In the genomic region with DNA sequence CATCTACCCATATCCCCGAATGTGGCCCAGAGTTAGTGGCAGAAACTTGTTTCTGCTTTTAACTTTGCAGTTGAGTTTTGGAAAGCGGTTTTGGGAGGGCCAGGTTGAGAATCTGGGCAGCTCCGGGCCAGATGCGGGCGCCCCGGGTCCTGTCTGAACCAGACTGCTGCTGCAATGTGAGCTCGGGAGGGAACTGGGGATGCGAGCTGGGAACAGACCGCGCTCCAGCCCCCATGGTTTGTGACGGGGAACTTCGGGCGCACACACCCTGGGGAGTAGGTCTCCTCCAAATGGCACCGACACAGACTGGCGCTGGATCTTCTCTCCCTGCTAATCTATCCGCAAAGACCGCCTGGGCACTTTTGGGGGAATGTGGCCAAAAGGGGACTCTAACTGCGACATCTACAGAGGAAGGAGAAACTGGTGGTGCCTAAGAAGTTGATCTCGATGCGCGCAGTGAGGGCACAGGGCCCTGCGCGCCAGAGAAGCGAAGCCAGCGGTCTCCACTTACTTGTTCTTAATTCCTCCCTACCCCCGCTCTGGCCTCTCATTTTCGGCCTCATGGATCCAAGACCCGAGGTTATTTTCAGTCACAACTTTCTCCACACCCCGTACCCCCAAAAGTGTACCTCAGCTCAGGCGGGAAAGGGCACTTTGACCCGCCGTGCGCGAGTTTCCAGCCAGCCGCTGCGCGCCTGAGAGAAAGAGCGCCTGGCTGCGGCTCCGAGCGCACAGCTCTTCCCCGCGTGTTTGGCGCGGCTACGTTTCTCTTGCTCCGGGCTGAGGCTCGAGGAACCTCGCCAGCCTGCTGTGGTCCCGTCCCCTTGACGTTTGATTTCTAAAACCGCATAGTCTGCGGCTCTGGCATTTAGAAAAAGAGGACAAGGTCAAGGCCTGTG, we compare ENCODE assay signal across 9 cellular contexts.
DNase-seq lines count a peak whose midpoint lies in the region; ATAC-seq and TF ChIP-seq lines count a peak whose summit lies in the region.
"Had no signal": no experiment of that assay in that cellular context is flagged by ENCODE, and none has a peak within 500 bp of the region (broad histone marks: within the 10 kb centered on the region; RNA-seq: fewer than 3 reads in every experiment).

No MANE protein-coding gene starts in this region.

- no peak overlapping the region for H2BK120ac ChIP-seq in trophoblast cell (ENCODE audit: insufficient read depth, low read length, poor library complexity)

- no peak overlapping the region for H3K4ac ChIP-seq in trophoblast cell (ENCODE audit: low read depth, low read length)

- no peaks in the 10 kb centered on the region for H3K79me1 ChIP-seq in trophoblast cell (ENCODE audit: low read length)

- H3K18ac ChIP-seq in trophoblast cell (ENCODE audit: low read length): no peak overlapping the region

- H3K27ac ChIP-seq in heart right ventricle: peak overlapping the region in 6 of 10 donors; percentile 48 to 80 (median 64)
- no peak overlapping the region for H3K27ac ChIP-seq in trophoblast cell (ENCODE audit: low read depth, low read length)
- no peak overlapping the region for H3K27ac ChIP-seq in A673 (ENCODE audit: low read depth, low read length, poor library complexity, severe bottlenecking)

- no peak overlapping the region for H2AK5ac ChIP-seq in trophoblast cell (ENCODE audit: low read length)

- peak overlapping the region; percentile 49 for H2AFZ ChIP-seq in trophoblast cell (ENCODE audit: insufficient read depth, low read length, poor library complexity)

- H4K12ac ChIP-seq in trophoblast cell (ENCODE audit: low read depth, low read length): no peak overlapping the region

- H3K9me3 ChIP-seq in heart right ventricle (no peaks in the 10 kb centered on the region), trophoblast cell (ENCODE audit: insufficient read depth, low read depth, low read length) (peaks cover 15% of the 10 kb centered on the region), A673 (ENCODE audit: low read depth, low read length, poor library complexity, severe bottlenecking) (no peaks in the 10 kb centered on the region)

- H3K4me1 ChIP-seq in heart right ventricle: peaks cover 0 to 15% (median 0%) of the 10 kb centered on the region in 9 donors
- H3K4me1 ChIP-seq in trophoblast cell (ENCODE audit: control insufficient read depth in 1 of 2, insufficient read depth in 2 of 2, low read length in 2 of 2): peaks cover 12 to 22% of the 10 kb centered on the region in 2 experiments
- no peaks in the 10 kb centered on the region for H3K4me1 ChIP-seq in A673 (ENCODE audit: insufficient read depth, low read length, poor library complexity, severe bottlenecking)

- BruUV-seq in A673 (replicated peaks; lab: Mats Ljungman, UMichigan): no TSS peak

- no peak overlapping the region for H4K8ac ChIP-seq in trophoblast cell (ENCODE audit: low read depth, low read length)

- intact Hi-C loops in heart right ventricle (cut with DNase I) (no loop called here), A673 (cut with micrococcal nuclease; ENCODE audit: unreplicated experiment) (no loop called here)

- H3K79me2 ChIP-seq in trophoblast cell (ENCODE audit: control insufficient read depth, insufficient read depth, low read length, poor library complexity): no peaks in the 10 kb centered on the region

- H3K14ac ChIP-seq in trophoblast cell (ENCODE audit: low read length): no peak overlapping the region

- POLR2A ChIA-PET in A673 (lab: Charles Lee; ENCODE audit: low non-redundant PET): no interaction called here

- no peak overlapping the region for H3K23ac ChIP-seq in trophoblast cell (ENCODE audit: low read length)

- H4K91ac ChIP-seq in trophoblast cell (ENCODE audit: low read depth, low read length): no peak overlapping the region

- H3K36me3 ChIP-seq in heart right ventricle (no peaks in the 10 kb centered on the region), trophoblast cell (ENCODE audit: control insufficient read depth in 1 of 2, insufficient read depth in 2 of 2, low read length in 2 of 2) (no peaks in the 10 kb centered on the region), A673 (ENCODE audit: insufficient read depth, low read length, poor library complexity, severe bottlenecking) (no peaks in the 10 kb centered on the region)

- peak overlapping the region in 9 of 10 donors; percentile 36 to 55 (median 51) for H3K4me3 ChIP-seq in heart right ventricle
- peak overlapping the region; percentile 43 for H3K4me3 ChIP-seq in trophoblast cell (ENCODE audit: low read depth, low read length)
- H3K4me3 ChIP-seq in A673 (ENCODE audit: low read depth, low read length, poor library complexity, severe bottlenecking): no peak overlapping the region

- H2BK5ac ChIP-seq in trophoblast cell (ENCODE audit: low read depth, low read length, poor library complexity): no peak overlapping the region

- peaks cover 0 to 61% (median 53%) of the 10 kb centered on the region in 7 donors for H3K27me3 ChIP-seq in heart right ventricle
- peaks cover 67% of the 10 kb centered on the region for H3K27me3 ChIP-seq in trophoblast cell (ENCODE audit: insufficient read depth, low read length)
- peaks cover 98% of the 10 kb centered on the region for H3K27me3 ChIP-seq in A673 (replicated peaks; ENCODE audit: insufficient read depth, low read depth, low read length, poor library complexity)

- peak in 1 of 9 donors; percentile 5 for TF ChIP-seq CTCF in heart right ventricle (IDR thresholded peaks at IDR 0.05)
- TF ChIP-seq CTCF in A673 (conservative IDR thresholded peaks at IDR 0.05; ENCODE audit: low read depth, low read length): no peak

- CTCF ChIA-PET in A673 (lab: Charles Lee): no interaction called here

- peak; percentile 46 for ATAC-seq in SK-N-SH treated with all-trans-retinoic acid at 6 μM for 48 hours
- ATAC-seq in heart right ventricle: peak in 6 of 8 donors; percentile 26 to 54 (median 42)
- no peak for ATAC-seq in HG02981 (IDR thresholded peaks at IDR 0.05; ENCODE audit: unreplicated experiment)

- DNase-seq in EL: peak; percentile 18
- DNase-seq in heart right ventricle: peak in 1 of 2 donors; percentile 21
- peak; percentile 53 to 69 for DNase-seq in trophoblast cell
- DNase-seq in A673 (ENCODE audit: low spot score): no peak
- no peak for DNase-seq in middle frontal gyrus (ENCODE audit: extremely low spot score, low spot score)
- DNase-seq in nucleus accumbens (lab: John Stamatoyannopoulos, UW): no peak
- DNase-seq: central memory CD4-positive, alpha-beta T cell had no signal

- WGBS in heart right ventricle, 2 donors: 12 to 14% methylated on average over 53 of the region's 53 CpGs
- WGBS in trophoblast cell (ENCODE audit: extremely low coverage, insufficient coverage, insufficient read length): no CpG with 5 or more reads among the region's 53 CpGs

- no peak overlapping the region for H3K9ac ChIP-seq in trophoblast cell (ENCODE audit: low read length)

- peak overlapping the region; percentile 92 for H3K4me2 ChIP-seq in trophoblast cell (ENCODE audit: low read length)

- no peak overlapping the region for H2BK12ac ChIP-seq in trophoblast cell (ENCODE audit: low read length)

TF ChIP-seq in SK-N-SH treated with all-trans-retinoic acid at 6 μM for 48 hours, 23 proteins besides CTCF, POLR2A, EP300 and RAD21:
- TF ChIP-seq, protein P1, sequence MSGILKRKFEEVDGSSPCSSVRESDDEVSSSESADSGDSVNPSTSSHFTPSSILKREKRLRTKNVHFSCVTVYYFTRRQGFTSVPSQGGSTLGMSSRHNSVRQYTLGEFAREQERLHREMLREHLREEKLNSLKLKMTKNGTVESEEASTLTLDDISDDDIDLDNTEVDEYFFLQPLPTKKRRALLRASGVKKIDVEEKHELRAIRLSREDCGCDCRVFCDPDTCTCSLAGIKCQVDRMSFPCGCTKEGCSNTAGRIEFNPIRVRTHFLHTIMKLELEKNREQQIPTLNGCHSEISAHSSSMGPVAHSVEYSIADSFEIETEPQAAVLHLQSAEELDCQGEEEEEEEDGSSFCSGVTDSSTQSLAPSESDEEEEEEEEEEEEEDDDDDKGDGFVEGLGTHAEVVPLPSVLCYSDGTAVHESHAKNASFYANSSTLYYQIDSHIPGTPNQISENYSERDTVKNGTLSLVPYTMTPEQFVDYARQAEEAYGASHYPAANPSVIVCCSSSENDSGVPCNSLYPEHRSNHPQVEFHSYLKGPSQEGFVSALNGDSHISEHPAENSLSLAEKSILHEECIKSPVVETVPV (CRISPR knock-in tag; IDR thresholded peaks at IDR 0.05): no peak
- TF ChIP-seq GLIS3 (CRISPR knock-in tag; IDR thresholded peaks at IDR 0.05): no peak
- TF ChIP-seq ESRRG (CRISPR knock-in tag; IDR thresholded peaks at IDR 0.05): no peak
TF ChIP-seq in SK-N-SH treated with all-trans-retinoic acid at 6 μM for 48 hours: peak in this region for 0.

Comparison
In these comparisons a context has a peak if more than half of its experiments do, and no peak if none do; other contexts are left out.
1. DNase-seq: peak in EL (single experiment) and trophoblast cell (2 of 2); none in A673 (single experiment), middle frontal gyrus (single experiment) and nucleus accumbens (0 of 56).
2. H3K27ac ChIP-seq: peak in heart right ventricle (6 of 10); none in trophoblast cell (single experiment) and A673 (single experiment).